In the genomic region with DNA sequence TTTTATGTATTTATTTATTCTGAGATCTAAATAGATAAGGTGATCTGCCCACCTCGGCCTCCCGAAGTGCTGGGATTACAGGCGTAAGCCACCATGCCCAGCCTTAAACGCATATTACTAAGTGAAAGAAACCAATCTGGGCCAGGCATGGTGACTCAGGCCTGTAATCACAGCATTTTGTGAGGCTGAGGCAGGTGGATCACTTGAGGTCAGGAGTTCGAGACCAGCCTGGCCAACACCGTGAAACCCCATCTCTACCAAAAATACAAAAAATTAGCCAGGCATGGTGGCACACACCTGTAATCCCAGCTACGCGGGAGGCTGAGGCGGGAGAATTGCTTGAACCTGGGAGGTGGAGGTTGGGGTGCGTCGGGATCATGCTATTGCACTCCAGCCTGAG, we compare ENCODE assay signal across 4 cellular contexts. TPM values are rescaled to one million over a fixed set of nuclear protein-coding genes. Genes with fewer than 3 reads are reported as not detected.
"Had no signal": no experiment of that assay in that cellular context is flagged by ENCODE, and none has a peak within 500 bp of the region (broad histone marks: within the 10 kb centered on the region; RNA-seq: fewer than 3 reads in every experiment).

No MANE protein-coding gene starts in this region.

RNA-seq across cellular contexts. Expression of a gene that starts 56.9 kb away (rescaled TPM):
- total RNA-seq: HT-29, HT1080, IMR-90 had no signal
- polyA plus RNA-seq: HepG2, IMR-90 had no signal
